In the genomic region with DNA sequence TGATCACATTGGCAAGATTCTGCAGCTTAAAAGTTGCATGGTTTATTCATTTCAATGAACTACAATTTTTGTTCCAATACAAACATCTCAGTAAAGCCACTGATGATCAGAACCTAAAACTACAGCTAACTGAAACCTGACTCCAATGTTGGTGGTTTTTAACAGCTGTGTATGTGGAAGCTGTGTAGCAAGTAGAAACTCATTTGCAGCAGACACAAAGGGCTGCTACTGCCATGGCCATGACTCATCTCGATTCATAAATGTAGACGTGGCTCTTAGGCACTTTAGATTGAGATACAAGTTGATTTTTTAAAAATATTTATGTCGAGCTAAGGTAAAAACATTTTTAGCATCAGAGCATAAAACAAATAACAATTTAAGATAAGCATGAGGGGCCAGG, we compare ENCODE assay signal across 9 cellular contexts. TPM values are rescaled to one million over a fixed set of nuclear protein-coding genes. Genes with fewer than 3 reads are reported as not detected.
A peak's percentile ranks its signal among the peaks of the same experiment; 100 is the strongest.
DNase-seq lines count a peak whose midpoint lies in the region; ATAC-seq and TF ChIP-seq lines count a peak whose summit lies in the region.
"Had no signal": no experiment of that assay in that cellular context is flagged by ENCODE, and none has a peak within 500 bp of the region (broad histone marks: within the 10 kb centered on the region; RNA-seq: fewer than 3 reads in every experiment).

No MANE protein-coding gene starts in this region.

- no peak for TF ChIP-seq EP300 in suprapubic skin (IDR thresholded peaks at IDR 0.05)

- no peak overlapping the region for H3K27ac Mint-ChIP-seq in CD8-positive, alpha-beta memory T cell

- no peaks in the 10 kb centered on the region for H3K36me3 ChIP-seq in MG63
- no peaks in the 10 kb centered on the region for H3K36me3 ChIP-seq in CD8-positive, alpha-beta memory T cell (ENCODE audit: insufficient read depth, low read length)
- H3K36me3 ChIP-seq in suprapubic skin, result no peaks in the 10 kb centered on the region

- H3K4me3 ChIP-seq in MG63, result no peak overlapping the region
- no peak overlapping the region for H3K4me3 ChIP-seq in CD8-positive, alpha-beta memory T cell (ENCODE audit: low read length)
- H3K4me3 ChIP-seq in suprapubic skin, result no peak overlapping the region

- no peaks in the 10 kb centered on the region for H3K9me3 ChIP-seq in MG63
- no peaks in the 10 kb centered on the region for H3K9me3 ChIP-seq in CD8-positive, alpha-beta memory T cell (ENCODE audit: low read length)
- H3K9me3 ChIP-seq in suprapubic skin, result no peaks in the 10 kb centered on the region

- H3K27ac ChIP-seq in epithelial cell of prostate, result peak overlapping the region; percentile 50
- no peak overlapping the region for H3K27ac ChIP-seq in CD8-positive, alpha-beta memory T cell (ENCODE audit: low read depth, low read length)
- no peak overlapping the region for H3K27ac ChIP-seq in suprapubic skin

- no peaks in the 10 kb centered on the region for H3K9me3 Mint-ChIP-seq in CD8-positive, alpha-beta memory T cell

- no peaks in the 10 kb centered on the region for H3K4me1 ChIP-seq in CD8-positive, alpha-beta memory T cell (ENCODE audit: insufficient read depth, low read length)
- H3K4me1 ChIP-seq in suprapubic skin, result peaks cover 32% of the 10 kb centered on the region

- H3K27me3 Mint-ChIP-seq in CD8-positive, alpha-beta memory T cell, result peaks cover 13 to 31% of the 10 kb centered on the region in 2 donors

- H3K4me3 Mint-ChIP-seq in CD8-positive, alpha-beta memory T cell, result no peak overlapping the region

- no peaks in the 10 kb centered on the region for H3K4me1 Mint-ChIP-seq in CD8-positive, alpha-beta memory T cell

- no peak for TF ChIP-seq CTCF in suprapubic skin (IDR thresholded peaks at IDR 0.05)

- H3K36me3 Mint-ChIP-seq in CD8-positive, alpha-beta memory T cell, result no peaks in the 10 kb centered on the region

- POLR2A ChIA-PET in CD8-positive, alpha-beta memory T cell (lab: Charles Lee), result no interaction called here

- CTCF ChIA-PET in CD8-positive, alpha-beta memory T cell (lab: Charles Lee), result no interaction called here

- DNase-seq in AG20443 (ENCODE audit: low spot score) (peak; percentile 85), MG63 (peak; percentile 78), epithelial cell of prostate (ENCODE audit: low read depth, low spot score) (peak; percentile 89), erythroblast (lab: John Stamatoyannopoulos, UW) (no peak), suprapubic skin (ENCODE audit: low spot score in 2 of 2) (no peak)
- DNase-seq in activated CD4-positive, CD25-positive, alpha-beta regulatory T cell (lab: John Stamatoyannopoulos, UW), result no peak
- DNase-seq in CD8-positive, alpha-beta memory T cell, result no peak
- DNase-seq: DND-41 had no signal

- 37% methylated on average over 3 of the region's 3 CpGs for WGBS in suprapubic skin

- ATAC-seq in GM21447 (IDR thresholded peaks at IDR 0.05; ENCODE audit: unreplicated experiment), result peak; percentile 52

- no peak for TF ChIP-seq POLR2A in erythroblast (IDR thresholded peaks at IDR 0.05; ENCODE audit: low read length)
- TF ChIP-seq POLR2A in suprapubic skin (IDR thresholded peaks at IDR 0.05), result no peak

- H3K27me3 ChIP-seq in MG63 (no peaks in the 10 kb centered on the region), suprapubic skin (no peaks in the 10 kb centered on the region)
- H3K27me3 ChIP-seq in CD8-positive, alpha-beta memory T cell (ENCODE audit: insufficient read depth, low read length, poor library complexity, severe bottlenecking), result peaks cover 3% of the 10 kb centered on the region

RNA-seq across cellular contexts. Expression of gene MAP3K4, which starts 19.5 kb away (rescaled TPM):
- total RNA-seq in MG63 (2014; rRNA removed; shearing (Covaris generic); ENCODE audit: low replicate concordance), result 11.0 and 13.5 TPM in 2 replicates
- 10 to 100 TPM; 43.5 to 46.2 TPM for total RNA-seq in CD8-positive, alpha-beta memory T cell
- polyA plus RNA-seq in CD8-positive, alpha-beta memory T cell, result 13.0 TPM
- total RNA-seq in suprapubic skin, result 10 to 100 TPM; 29.2 to 83.2 (median 45.2) TPM

Comparison
In these comparisons a context has a peak if more than half of its experiments do, and no peak if none do; other contexts are left out.
1. DNase-seq: peak in AG20443 (single experiment), MG63 (single experiment) and epithelial cell of prostate (single experiment); none in activated CD4-positive, CD25-positive, alpha-beta regulatory T cell (0 of 4), CD8-positive, alpha-beta memory T cell (0 of 5), erythroblast (0 of 2) and suprapubic skin (0 of 2).